16 cellular contexts compared by ENCODE assay signal in the genomic region with DNA sequence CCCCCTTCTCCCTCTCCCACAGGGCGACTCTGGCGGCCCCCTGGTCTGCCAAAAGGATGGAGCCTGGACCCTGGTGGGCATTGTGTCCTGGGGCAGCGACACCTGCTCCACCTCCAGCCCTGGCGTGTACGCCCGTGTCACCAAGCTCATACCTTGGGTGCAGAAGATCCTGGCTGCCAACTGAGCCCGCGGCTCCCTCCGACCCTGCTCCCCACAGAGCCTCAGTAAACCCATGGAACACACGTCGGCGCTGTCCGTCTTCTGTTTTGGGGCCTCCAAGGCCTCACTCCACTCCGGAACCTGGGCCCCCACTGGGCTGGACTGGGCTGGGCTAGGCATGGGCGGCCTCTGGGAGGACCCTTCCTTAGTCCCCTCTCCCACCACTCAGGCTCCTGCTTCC. TPM values are rescaled to one million over a fixed set of nuclear protein-coding genes. Genes with fewer than 3 reads are reported as not detected.
"Had no signal": no experiment of that assay in that cellular context is flagged by ENCODE, and none has a peak within 500 bp of the region (broad histone marks: within the 10 kb centered on the region; RNA-seq: fewer than 3 reads in every experiment).

No MANE protein-coding gene starts in this region.

- H3K9me3 ChIP-seq: esophagus squamous epithelium, upper lobe of right lung had no signal

- H3K9ac ChIP-seq: neural progenitor cell had no signal

- DNase-seq: activated B cell treated with CpG ODN at 0.5 μM for 24 hours; activated CD4-positive, alpha-beta T cell treated with anti-CD3 and anti-CD28 coated beads, Interleukin-2, amount 10 ng/mL, durations not matched to agents 24 days and 14 days; activated naive CD4-positive, alpha-beta T cell; activated naive CD8-positive, alpha-beta T cell treated with anti-CD3 and anti-CD28 coated beads, Interleukin-2, amount 50 U/mL, for 24 hours; dorsolateral prefrontal cortex; esophagus squamous epithelium; foreskin fibroblast; posterior cingulate gyrus; stimulated activated CD4-positive, alpha-beta T cell treated with anti-CD3 and anti-CD28 coated beads, Interleukin-4, amount 100 ng/mL, for 1 hour; stimulated activated CD8-positive, alpha-beta memory T cell treated with anti-CD3 and anti-CD28 coated beads, Interleukin-4, amount 100 ng/mL, for 48 hours; T-helper 2 cell; upper lobe of right lung had no signal

- H3K36me3 ChIP-seq: neural progenitor cell had no signal

- H3K27me3 ChIP-seq: neural progenitor cell, upper lobe of right lung had no signal

- H3K27ac ChIP-seq: dorsolateral prefrontal cortex, esophagus squamous epithelium, neural progenitor cell, upper lobe of right lung had no signal

- ATAC-seq: activated naive CD8-positive, alpha-beta T cell treated with anti-CD3 and anti-CD28 coated beads, Interleukin-2, amount 50 U/mL, for 24 hours; upper lobe of right lung had no signal

- H2AFZ ChIP-seq: neural progenitor cell had no signal

- H3K4me1 ChIP-seq: esophagus squamous epithelium, neural progenitor cell, upper lobe of right lung had no signal

- H3K4me2 ChIP-seq: neural progenitor cell had no signal

- H3K4me3 ChIP-seq: dorsolateral prefrontal cortex, esophagus squamous epithelium, neural progenitor cell, upper lobe of right lung had no signal

RNA-seq across cellular contexts. Expression of a gene that starts 5.9 kb away (rescaled TPM):
- total RNA-seq: activated B cell treated with CpG ODN at 0.5 μM for 24 hours; activated CD4-positive, alpha-beta T cell treated with anti-CD3 and anti-CD28 coated beads, Interleukin-2, amount 10 ng/mL, durations not matched to agents 24 days and 14 days; activated T-helper 1 cell treated with anti-CD3 and anti-CD28 coated beads, Interleukin-12 subunit alpha, Interleukin-12 subunit beta, Interleukin-2, Interleukin-4 antibody, amounts not matched to agents 30 ng/mL and 10 ng/mL and 1 ng/mL, durations not matched to agents 14 hours and 24 hours and 36 hours; esophagus squamous epithelium; liver; temporal lobe; upper lobe of right lung had no signal
- polyA plus RNA-seq: liver had no signal

RNA-seq across cellular contexts. Expression of a gene that starts 17.7 kb away (rescaled TPM):
- total RNA-seq: activated B cell treated with CpG ODN at 0.5 μM for 24 hours; activated CD4-positive, alpha-beta T cell treated with anti-CD3 and anti-CD28 coated beads, Interleukin-2, amount 10 ng/mL, durations not matched to agents 24 days and 14 days; activated T-helper 1 cell treated with anti-CD3 and anti-CD28 coated beads, Interleukin-12 subunit alpha, Interleukin-12 subunit beta, Interleukin-2, Interleukin-4 antibody, amounts not matched to agents 30 ng/mL and 10 ng/mL and 1 ng/mL, durations not matched to agents 14 hours and 24 hours and 36 hours; esophagus squamous epithelium; temporal lobe had no signal

RNA-seq across cellular contexts. Expression of a gene that starts 26.7 kb away (rescaled TPM):
- total RNA-seq: activated B cell treated with CpG ODN at 0.5 μM for 24 hours had no signal
